In genomic region chr19:45511074-45511473, GRCh38 we compare ENCODE assay signal across 16 cellular contexts. TPM values are rescaled to one million over a fixed set of nuclear protein-coding genes. Genes with fewer than 3 reads are reported as not detected.
DNase-seq lines count a peak whose midpoint lies in the region; ATAC-seq and TF ChIP-seq lines count a peak whose summit lies in the region.
"Had no signal": no experiment of that assay in that cellular context is flagged by ENCODE, and none has a peak within 500 bp of the region (broad histone marks: within the 10 kb centered on the region; RNA-seq: fewer than 3 reads in every experiment).

No MANE protein-coding gene starts in this region.

- TF ChIP-seq EP300 in transverse colon (IDR thresholded peaks at IDR 0.05; ENCODE audit: low read depth) = no peak

- peaks cover 59% of the 10 kb centered on the region for H3K4me1 Mint-ChIP-seq in activated naive CD4-positive, alpha-beta T cell treated with anti-CD3 and anti-CD28 coated beads, Interleukin-2, amount 50 U/mL, for 24 hours
- H3K4me1 Mint-ChIP-seq in activated CD8-positive, alpha-beta T cell treated with anti-CD3 and anti-CD28 coated beads for 36 hours (ENCODE audit: low read depth) = peaks cover 60% of the 10 kb centered on the region

- H3K27ac ChIP-seq in mucosa of rectum (ENCODE audit: low read depth in 2 of 2, low read length in 2 of 2) = peak overlapping the region; percentile 25 to 71
- H3K27ac ChIP-seq in transverse colon = peak overlapping the region; percentile 98 to 100 (median 99)
- H3K27ac ChIP-seq: hepatocyte, pancreas, VCaP had no signal

- intact Hi-C loops in activated CD8-positive, alpha-beta T cell treated with anti-CD3 and anti-CD28 coated beads for 36 hours (cut with micrococcal nuclease) = no loop called here
- intact Hi-C loops in transverse colon (cut with DNase I; ENCODE audit: low total_unique reads) = no loop called here

- no peak for TF ChIP-seq POLR2A in transverse colon (IDR thresholded peaks at IDR 0.05)

- ATAC-seq in activated CD8-positive, alpha-beta T cell treated with anti-CD3 and anti-CD28 coated beads for 36 hours = no peak
- ATAC-seq in HG02763 (IDR thresholded peaks at IDR 0.05; ENCODE audit: unreplicated experiment) = no peak
- ATAC-seq: pancreas had no signal

- H3K4me3 Mint-ChIP-seq in activated naive CD4-positive, alpha-beta T cell treated with anti-CD3 and anti-CD28 coated beads, Interleukin-2, amount 50 U/mL, for 24 hours = no peak overlapping the region
- H3K4me3 Mint-ChIP-seq in activated CD8-positive, alpha-beta T cell treated with anti-CD3 and anti-CD28 coated beads for 36 hours = peak overlapping the region; percentile 26

- peak overlapping the region in 1 of 2 donors; percentile 19 for H3K4me3 ChIP-seq in mucosa of rectum (ENCODE audit: low read length in 2 of 2)
- H3K4me3 ChIP-seq in transverse colon = no peak overlapping the region
- H3K4me3 ChIP-seq: hepatocyte, MG63, pancreas had no signal

- 75 to 78% methylated on average over 2 to 5 of the region's 5 CpGs for WGBS in transverse colon (ENCODE audit: low coverage in 1 of 2), 2 donors

- H3K4me1 ChIP-seq in mucosa of rectum (ENCODE audit: control insufficient read depth in 2 of 2, insufficient read depth in 2 of 2, low read length in 2 of 2) = peaks cover 56 to 59% of the 10 kb centered on the region in 2 donors
- peaks cover 46 to 70% (median 69%) of the 10 kb centered on the region in 4 donors for H3K4me1 ChIP-seq in transverse colon

- in situ Hi-C loops in transverse colon (cut with MboI; ENCODE audit: low pct_ligation_motif_present in 1 of 4, low pct_unique_long_range_greater_than_20kb in 1 of 4, low sequenced_read_pairs in 3 of 4) = no loop called here

- POLR2A ChIA-PET in activated CD8-positive, alpha-beta T cell treated with anti-CD3 and anti-CD28 coated beads for 36 hours (lab: Charles Lee) = interaction anchor here (1.3 kb wide), 1 partner anchor 13 kb away, joined by 3 read pairs; no protein-coding TSS in a partner anchor

- CTCF ChIA-PET in activated CD8-positive, alpha-beta T cell treated with anti-CD3 and anti-CD28 coated beads for 36 hours (lab: Charles Lee) = interaction anchor here (1.1 to 1.6 kb wide), 3 partner anchors 25 to 49 kb away, joined by 3 to 4 read pairs (median 3); no protein-coding TSS in a partner anchor

- H3K9me3 ChIP-seq in mucosa of rectum (ENCODE audit: control insufficient read depth in 2 of 2, low read length in 2 of 2) (no peaks in the 10 kb centered on the region), transverse colon (no peaks in the 10 kb centered on the region)
- H3K9me3 ChIP-seq: MG63, pancreas had no signal

- H3K9me3 Mint-ChIP-seq in activated naive CD4-positive, alpha-beta T cell treated with anti-CD3 and anti-CD28 coated beads, Interleukin-2, amount 50 U/mL, for 24 hours = no peaks in the 10 kb centered on the region
- H3K9me3 Mint-ChIP-seq in activated CD8-positive, alpha-beta T cell treated with anti-CD3 and anti-CD28 coated beads for 36 hours = no peaks in the 10 kb centered on the region

- TF ChIP-seq CTCF in activated CD8-positive, alpha-beta T cell treated with anti-CD3 and anti-CD28 coated beads for 36 hours (IDR thresholded peaks at IDR 0.05) = no peak
- TF ChIP-seq CTCF in transverse colon (IDR thresholded peaks at IDR 0.05) = no peak

- H3K27me3 ChIP-seq in mucosa of rectum (ENCODE audit: control insufficient read depth in 2 of 2, insufficient read depth in 2 of 2, low read length in 2 of 2) (no peaks in the 10 kb centered on the region), transverse colon (no peaks in the 10 kb centered on the region)
- H3K27me3 ChIP-seq: hepatocyte, MG63, pancreas had no signal

- peak overlapping the region; percentile 65 for H3K27ac Mint-ChIP-seq in activated naive CD4-positive, alpha-beta T cell treated with anti-CD3 and anti-CD28 coated beads, Interleukin-2, amount 50 U/mL, for 24 hours
- peak overlapping the region; percentile 71 for H3K27ac Mint-ChIP-seq in activated CD8-positive, alpha-beta T cell treated with anti-CD3 and anti-CD28 coated beads for 36 hours

- no peaks in the 10 kb centered on the region for H3K27me3 Mint-ChIP-seq in activated naive CD4-positive, alpha-beta T cell treated with anti-CD3 and anti-CD28 coated beads, Interleukin-2, amount 50 U/mL, for 24 hours
- H3K27me3 Mint-ChIP-seq in activated CD8-positive, alpha-beta T cell treated with anti-CD3 and anti-CD28 coated beads for 36 hours = no peaks in the 10 kb centered on the region

- H3K9ac ChIP-seq in mucosa of rectum (ENCODE audit: low read depth in 1 of 2, low read length in 2 of 2) = no peak overlapping the region

- peaks cover 5% of the 10 kb centered on the region for H3K36me3 Mint-ChIP-seq in activated naive CD4-positive, alpha-beta T cell treated with anti-CD3 and anti-CD28 coated beads, Interleukin-2, amount 50 U/mL, for 24 hours
- H3K36me3 Mint-ChIP-seq in activated CD8-positive, alpha-beta T cell treated with anti-CD3 and anti-CD28 coated beads for 36 hours (ENCODE audit: low read depth) = peaks cover 27% of the 10 kb centered on the region

- no peak for DNase-seq in activated naive CD4-positive, alpha-beta T cell treated with anti-CD3 and anti-CD28 coated beads, Interleukin-2, amount 50 U/mL, for 16 hours
- DNase-seq in activated CD8-positive, alpha-beta T cell treated with anti-CD3 and anti-CD28 coated beads for 36 hours = no peak
- DNase-seq in transverse colon (no peak), RPMI8226 (no peak), kidney tubule cell (ENCODE audit: low spot score) (no peak)
- DNase-seq: activated effector memory CD4-positive, alpha-beta T cell treated with Interleukin-2 at 50 U/mL for 16 hours; cerebellar nuclear complex; DMS79 treated with DMSO at 0.1 percent for 48 hours; MG63; NCI-H2081 treated with DMSO at 0.1 percent for 48 hours; pancreas had no signal

- H3K36me3 ChIP-seq in mucosa of rectum (ENCODE audit: control insufficient read depth in 2 of 2, insufficient read depth in 2 of 2, low read length in 2 of 2) (no peaks in the 10 kb centered on the region), transverse colon (no peaks in the 10 kb centered on the region)
- H3K36me3 ChIP-seq: pancreas had no signal

RNA-seq across cellular contexts. Expression of gene VASP, which starts 3.8 kb away (rescaled TPM):
- 100 to 1,000 TPM; 152 to 153 TPM for total RNA-seq in activated CD8-positive, alpha-beta T cell treated with anti-CD3 and anti-CD28 coated beads for 36 hours
- 100 to 1,000 TPM; 167 to 465 (median 204) TPM for total RNA-seq in transverse colon

RNA-seq across cellular contexts. Expression of gene PPM1N, which starts 12.8 kb away (rescaled TPM):
- 1 to 10 TPM; 3.7 to 4.2 TPM for total RNA-seq in activated CD8-positive, alpha-beta T cell treated with anti-CD3 and anti-CD28 coated beads for 36 hours
- 1 to 10 TPM in 2 of 4 donors, under 1 TPM in 1, not detected in 1; 1.00 to 4.3 (median 1.4) TPM for total RNA-seq in transverse colon

RNA-seq across cellular contexts. Expression of gene RTN2, which starts 14.2 kb away (rescaled TPM):
- total RNA-seq in activated CD8-positive, alpha-beta T cell treated with anti-CD3 and anti-CD28 coated beads for 36 hours = 1 to 10 TPM; 2.6 to 3.0 TPM
- total RNA-seq in transverse colon = 10 to 100 TPM in 1 of 4 donors, 1 to 10 TPM in 1, not detected in 2; 5.7 to 13.5 TPM

RNA-seq across cellular contexts. Expression of gene FOSB, which starts 43.3 kb away (rescaled TPM):
- 10 to 100 TPM; 70.0 to 71.2 TPM for total RNA-seq in activated CD8-positive, alpha-beta T cell treated with anti-CD3 and anti-CD28 coated beads for 36 hours
- total RNA-seq in transverse colon = 10 to 100 TPM; 14.5 to 64.7 (median 25.6) TPM
